8 cellular contexts compared by ENCODE assay signal in the genomic region with DNA sequence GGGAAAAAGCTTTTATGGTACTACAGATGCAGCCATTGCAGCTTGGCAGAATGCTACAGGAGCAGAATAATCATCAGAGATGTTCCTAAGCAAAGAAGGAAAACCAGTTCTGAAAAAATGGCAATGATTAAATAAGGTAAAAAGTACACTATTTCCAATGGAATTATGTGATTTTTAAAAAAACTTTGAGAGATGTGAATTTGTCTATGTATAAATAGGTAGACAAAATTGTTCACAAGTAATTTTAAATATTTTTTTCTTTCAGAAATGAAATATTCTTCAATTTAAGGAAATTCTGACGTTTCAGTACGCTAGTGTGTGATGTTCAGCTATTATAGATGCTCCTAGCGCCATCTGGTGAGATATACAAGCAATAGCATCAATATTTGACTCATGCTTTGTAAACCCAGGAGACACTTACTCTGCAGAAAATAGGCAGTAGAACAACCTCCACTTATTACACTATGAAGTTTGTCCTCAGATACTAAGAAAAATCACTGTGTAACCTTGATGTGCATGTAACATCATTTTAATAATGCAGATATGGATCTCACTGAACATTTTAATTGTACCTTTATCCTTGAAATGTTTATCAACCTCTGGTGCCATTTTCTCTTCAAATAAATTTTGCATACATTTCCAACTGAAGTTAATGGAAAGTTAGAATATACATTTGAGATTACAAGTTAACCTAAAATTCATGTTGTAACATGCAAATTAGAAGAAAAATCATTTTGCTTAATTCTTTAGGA.
DNase-seq lines count a peak whose midpoint lies in the region; ATAC-seq and TF ChIP-seq lines count a peak whose summit lies in the region.

No MANE protein-coding gene starts in this region.

- H3K4me2 ChIP-seq in DOHH2 (ENCODE audit: low read length) (no peak overlapping the region), mammary epithelial cell (ENCODE audit: insufficient read depth, low read depth, low read length) (peak overlapping the region; percentile 3)

- H3K9me2 ChIP-seq in DOHH2 (replicated peaks; ENCODE audit: control insufficient read depth, low read length), result no peaks in the 10 kb centered on the region

- CTCF ChIA-PET in mammary epithelial cell (lab: Charles Lee; ENCODE audit: low non-redundant PET), result interaction anchor here (0.6 to 0.7 kb wide), 3 partner anchors 57 to 447 kb away, joined by 3 to 6 read pairs (median 3); no protein-coding TSS in a partner anchor

- BruUV-seq in mammary epithelial cell (replicated peaks; lab: Mats Ljungman, UMichigan), result no TSS peak

- no peaks in the 10 kb centered on the region for H3K27me3 ChIP-seq in DOHH2 (ENCODE audit: control insufficient read depth, low read length)
- no peaks in the 10 kb centered on the region for H3K27me3 ChIP-seq in mammary epithelial cell (ENCODE audit: insufficient read depth, low read length)
- no peaks in the 10 kb centered on the region for H3K27me3 ChIP-seq in tibial artery

- H3F3A ChIP-seq in DOHH2 (ENCODE audit: control insufficient read depth, insufficient read depth), result no peaks in the 10 kb centered on the region

- H3K4me1 ChIP-seq in DOHH2 (ENCODE audit: control insufficient read depth, low read length), result peaks cover 3% of the 10 kb centered on the region; the same call in 1 of the 2 replicates
- H3K4me1 ChIP-seq in mammary epithelial cell (ENCODE audit: insufficient read depth, low read length), result peaks cover 15% of the 10 kb centered on the region
- H3K4me1 ChIP-seq in tibial artery, result peaks cover 0 to 8% (median 3%) of the 10 kb centered on the region in 4 donors

- 0% methylated on average over 3 of the region's 3 CpGs for WGBS in mammary epithelial cell (ENCODE audit: low coverage, missing lambda C conversion rate)

- peak overlapping the region; percentile 43 for H2AFZ ChIP-seq in mammary epithelial cell (ENCODE audit: low read depth, low read length)

- H4K20me1 ChIP-seq in DOHH2 (ENCODE audit: control insufficient read depth, insufficient read depth, low read depth, low read length) (no peaks in the 10 kb centered on the region), mammary epithelial cell (ENCODE audit: insufficient read depth, low read length) (no peaks in the 10 kb centered on the region)

- no peaks in the 10 kb centered on the region for H3K9me3 ChIP-seq in DOHH2 (ENCODE audit: control insufficient read depth, insufficient read depth, low read length)
- H3K9me3 ChIP-seq in mammary epithelial cell (replicated peaks; ENCODE audit: insufficient read depth, low read length), result peaks cover 6% of the 10 kb centered on the region
- no peaks in the 10 kb centered on the region for H3K9me3 ChIP-seq in tibial artery

- DNase-seq in NCI-H69 (lab: John Stamatoyannopoulos, UW) (peak; percentile 80), mammary epithelial cell (peak; percentile 50), kidney glomerular epithelial cell (lab: John Stamatoyannopoulos, UW) (peak; percentile 58), tibial artery (no peak)

- H3K36me3 ChIP-seq in DOHH2 (ENCODE audit: control insufficient read depth, low read length), result no peaks in the 10 kb centered on the region
- no peaks in the 10 kb centered on the region for H3K36me3 ChIP-seq in mammary epithelial cell (ENCODE audit: insufficient read depth, low read length)
- H3K36me3 ChIP-seq in tibial artery, result no peaks in the 10 kb centered on the region

- H3K27ac ChIP-seq in DOHH2 (ENCODE audit: low read depth, low read length) (no peak overlapping the region), mammary epithelial cell (ENCODE audit: insufficient read depth, low read depth, low read length) (no peak overlapping the region), tibial artery (no peak overlapping the region)

- dilution Hi-C loops in mammary epithelial cell (cut with HindIII; ENCODE audit: low sequenced_read_pairs), result loop anchor here (5.0 to 25.0 kb wide), 2 partner anchors 70 to 160 kb away; a partner anchor contains a TSS

- TF ChIP-seq CTCF in DOHH2 (IDR thresholded peaks at IDR 0.05; ENCODE audit: low read depth, low read length, poor library complexity, severe bottlenecking) (peak; percentile 82), mammary epithelial cell (conservative IDR thresholded peaks at IDR 0.05 in 1 of 2, IDR thresholded peaks at IDR 0.05 in 1 of 2; ENCODE audit: extremely low read depth in 1 of 2, insufficient read depth in 1 of 2, low read depth in 1 of 2, low read length in 2 of 2) (peak; percentile 68 to 78), tibial artery (IDR thresholded peaks at IDR 0.05) (peak; percentile 74 to 75)

- H3K79me2 ChIP-seq in DOHH2 (ENCODE audit: control insufficient read depth, low read length) (no peaks in the 10 kb centered on the region), mammary epithelial cell (ENCODE audit: insufficient read depth, low read length) (no peaks in the 10 kb centered on the region)

- H3K4me3 ChIP-seq in DOHH2 (ENCODE audit: low read length), result no peak overlapping the region
- no peak overlapping the region for H3K4me3 ChIP-seq in mammary epithelial cell (replicated peaks in 1 of 3; ENCODE audit: insufficient read depth in 1 of 3, low read depth in 2 of 3, low read length in 3 of 3)
- H3K4me3 ChIP-seq in tibial artery, result no peak overlapping the region

- intact Hi-C loops in mammary epithelial cell (cut with micrococcal nuclease), result loop anchor here (1.0 to 10.0 kb wide), 7 partner anchors 65 to 563 kb away; a partner anchor contains a TSS
- intact Hi-C loops in tibial artery (cut with DNase I; ENCODE audit: low total_unique reads), result loop anchor here (2.0 kb wide), 1 partner anchor 181 kb away; no protein-coding TSS in a partner anchor

- in situ Hi-C loops in mammary epithelial cell (cut with MboI; ENCODE audit: low sequenced_read_pairs in 2 of 2), result loop anchor here in 1 of 2 donors (5.0 to 25.0 kb wide), 3 partner anchors 153 to 410 kb away; a partner anchor contains a TSS

- no peak overlapping the region for H3K9ac ChIP-seq in mammary epithelial cell (ENCODE audit: insufficient read depth, low read length)

- ATAC-seq in GM19468 (IDR thresholded peaks at IDR 0.05; ENCODE audit: extremely low read depth, unreplicated experiment) (peak; percentile 73), HG03558 (IDR thresholded peaks at IDR 0.05; ENCODE audit: extremely low read depth, unreplicated experiment) (peak; percentile 48), HG02970 (IDR thresholded peaks at IDR 0.05; ENCODE audit: low FRiP score, unreplicated experiment) (no peak)

Comparison
In these comparisons a context has a peak if more than half of its experiments do, and no peak if none do; other contexts are left out.
1. DNase-seq: peak in NCI-H69 (single experiment), mammary epithelial cell (single experiment) and kidney glomerular epithelial cell (single experiment); none in tibial artery (0 of 2).
2. Peak in every context shown above with its lines, with median percentiles within 50 percentile points of each other: CTCF ChIP-seq.